8 cellular contexts compared by ENCODE assay signal in the genomic region with DNA sequence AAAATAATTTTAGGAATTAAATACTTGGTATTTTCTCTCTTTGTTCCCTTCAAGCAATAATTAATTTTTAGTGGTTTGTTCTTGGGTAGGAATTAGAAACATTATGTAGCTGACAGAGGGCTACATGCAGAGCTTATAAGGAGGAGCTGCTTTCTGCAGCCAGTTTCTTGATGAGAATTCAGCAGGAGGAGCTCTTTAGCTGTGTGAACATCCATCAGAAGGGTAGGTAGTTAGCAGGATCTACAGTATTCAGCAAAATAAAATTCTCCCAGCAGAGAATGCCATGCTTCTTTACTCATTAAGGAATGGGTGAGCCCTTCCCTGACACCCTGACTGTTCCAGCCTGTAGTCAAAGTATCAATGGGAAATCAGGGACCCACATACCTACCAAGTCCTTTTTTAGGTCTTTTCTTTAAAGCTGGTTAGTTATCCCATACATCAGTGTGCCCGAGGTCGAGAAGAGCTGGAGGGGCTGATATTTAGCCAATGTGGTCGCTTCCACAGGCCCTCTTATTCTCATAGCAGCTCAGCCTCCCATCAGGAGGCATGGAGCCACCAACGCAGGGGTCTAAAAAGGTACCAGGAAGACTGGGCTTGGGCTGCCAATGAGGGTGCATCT. TPM values are rescaled to one million over a fixed set of nuclear protein-coding genes. Genes with fewer than 3 reads are reported as not detected.
DNase-seq lines count a peak whose midpoint lies in the region; ATAC-seq, FAIRE-seq and TF ChIP-seq lines count a peak whose summit lies in the region.

No MANE protein-coding gene starts in this region.

- H4K20me1 ChIP-seq in GM12878 (ENCODE audit: control insufficient read depth, insufficient read depth), result no peaks in the 10 kb centered on the region

- no peaks in the 10 kb centered on the region for H3K79me1 ChIP-seq in mesenchymal stem cell (replicated peaks; ENCODE audit: low read length, poor library complexity, severe bottlenecking)

- peak; percentile 27; the same call in 1 of the 2 replicates for TF ChIP-seq RAD21 in GM12878 (IDR thresholded peaks at IDR 0.05; ENCODE audit: insufficient read depth, low read depth, low read length)

- CTCF ChIA-PET in GM12878 (lab: Yijun Ruan, JAX), result interaction anchor here (0.8 to 2.3 kb wide), 3 partner anchors 22 to 207 kb away, joined by 3 to 10 read pairs (median 4); no protein-coding TSS in a partner anchor

- no peak overlapping the region for H3K4ac ChIP-seq in mesenchymal stem cell (ENCODE audit: low read depth in 1 of 2, low read length in 2 of 2)

- H3K9me3 ChIP-seq in GM12878 (replicated peaks; ENCODE audit: control insufficient read depth, insufficient read depth, low read length) (no peaks in the 10 kb centered on the region), mesenchymal stem cell (ENCODE audit: control insufficient read depth, low read length) (no peaks in the 10 kb centered on the region)

- no peak overlapping the region for H2BK15ac ChIP-seq in mesenchymal stem cell (ENCODE audit: low read depth, poor library complexity, severe bottlenecking)

- no peak overlapping the region for H3K27ac ChIP-seq in GM12878 (ENCODE audit: control insufficient read depth, insufficient read depth)
- H3K27ac ChIP-seq in mesenchymal stem cell (ENCODE audit: low read length, poor library complexity, severe bottlenecking), result no peak overlapping the region

- no peak for FAIRE-seq in GM12878 (lab: Jason Lieb, UNC)

- H2BK12ac ChIP-seq in mesenchymal stem cell (ENCODE audit: low read length in 2 of 2), result no peak overlapping the region

- SMC1A ChIA-PET in GM12878 (lab: Charles Lee; ENCODE audit: uncharacterized antibody, unreplicated experiment), result interaction anchor here (0.9 to 1.3 kb wide), 4 partner anchors 12 to 336 kb away, joined by 3 to 4 read pairs (median 4); no protein-coding TSS in a partner anchor

- RAD21 ChIA-PET in GM12878 (lab: Charles Lee; ENCODE audit: unreplicated experiment), result interaction anchor here (0.9 to 1.5 kb wide), 2 partner anchors 207 to 209 kb away, joined by 3 to 5 read pairs; no protein-coding TSS in a partner anchor

- peak; percentile 69 for TF ChIP-seq CTCF in AG10803 (conservative IDR thresholded peaks at IDR 0.05; ENCODE audit: low read length)
- peak in 2 of 3 experiments; percentile 7 to 13; a peak in 2 of 6 replicates for TF ChIP-seq CTCF in GM12878 (IDR thresholded peaks at IDR 0.05 in 2 of 3, conservative IDR thresholded peaks at IDR 0.05 in 1 of 3; ENCODE audit: control insufficient read depth in 2 of 3, extremely low read depth in 1 of 3, insufficient read depth in 1 of 3, low read depth in 3 of 3, low read length in 3 of 3)

- intact Hi-C loops in GM12878 (cut with micrococcal nuclease; ENCODE audit: unreplicated experiment), result loop anchor here (10.0 kb wide), 1 partner anchor 1510 kb away; no protein-coding TSS in a partner anchor

- H2AFZ ChIP-seq in GM12878 (ENCODE audit: control insufficient read depth, low read depth, low read length) (no peak overlapping the region), mesenchymal stem cell (ENCODE audit: low read depth, low read length) (no peak overlapping the region)

- no peaks in the 10 kb centered on the region for H3K79me2 ChIP-seq in GM12878 (ENCODE audit: control insufficient read depth, insufficient read depth, low read length)

- no peak overlapping the region for H2BK120ac ChIP-seq in mesenchymal stem cell (ENCODE audit: low read depth, low read length)

- H3K4me2 ChIP-seq in GM12878 (ENCODE audit: control insufficient read depth, insufficient read depth) (no peak overlapping the region), mesenchymal stem cell (ENCODE audit: low read length, poor library complexity, severe bottlenecking) (no peak overlapping the region)

- POLR2A ChIA-PET in GM12878 (lab: Charles Lee), result no interaction called here

- no peak overlapping the region for H2BK5ac ChIP-seq in mesenchymal stem cell (ENCODE audit: low read depth, low read length, poor library complexity, severe bottlenecking)

- H3K4me1 ChIP-seq in GM12878 (ENCODE audit: control insufficient read depth, insufficient read depth, low read length) (no peaks in the 10 kb centered on the region), mesenchymal stem cell (ENCODE audit: control insufficient read depth, insufficient read depth, low read depth, low read length) (peaks cover 5% of the 10 kb centered on the region)

- H3K14ac ChIP-seq in mesenchymal stem cell (ENCODE audit: low read length in 2 of 2), result no peak overlapping the region

- in situ Hi-C loops in GM12878 (cut with MboI), result loop anchor here (25.0 kb wide), 1 partner anchor 963 kb away; no protein-coding TSS in a partner anchor

- ATAC-seq in GM12878 (no peak), GM18870 (IDR thresholded peaks at IDR 0.05; ENCODE audit: unreplicated experiment) (no peak)

- no peak overlapping the region for H3K23ac ChIP-seq in mesenchymal stem cell (ENCODE audit: low read length in 2 of 2)

- no peak overlapping the region for H4K8ac ChIP-seq in mesenchymal stem cell (ENCODE audit: low read length)

- TF ChIP-seq EP300 in GM12878 (IDR thresholded peaks at IDR 0.05; ENCODE audit: borderline replicate concordance in 1 of 2, control insufficient read depth in 1 of 2, low read depth in 2 of 2, low read length in 2 of 2), result no peak

- H3K4me3 ChIP-seq in AG10803 (ENCODE audit: low read length) (no peak overlapping the region), GM12878 (no peak overlapping the region), mesenchymal stem cell (ENCODE audit: insufficient read depth in 1 of 2, low read depth in 1 of 2, low read length in 2 of 2) (no peak overlapping the region)

- H3K9ac ChIP-seq in GM12878 (ENCODE audit: control insufficient read depth, insufficient read depth, low read length), result no peak overlapping the region
- no peak overlapping the region for H3K9ac ChIP-seq in mesenchymal stem cell (ENCODE audit: low read length)

- H4K91ac ChIP-seq in mesenchymal stem cell (ENCODE audit: low read length), result no peak overlapping the region

- DNase-seq in AG10803 (ENCODE audit: low read depth), result peak; percentile 70
- DNase-seq in HPDE6-E6E7 (ENCODE audit: extremely low spot score), result peak; percentile 15
- no peak for DNase-seq in GM12878 (ENCODE audit: low read depth, low spot score)
- peak; percentile 59 for DNase-seq in kidney glomerular epithelial cell (lab: John Stamatoyannopoulos, UW)
- no peak for DNase-seq in mesenchymal stem cell
- DNase-seq in T-helper 1 cell, result no peak
- DNase-seq in activated naive CD4-positive, alpha-beta T cell treated with Interleukin-2 at 50 U/mL for 16 hours, result no peak

- H2AK5ac ChIP-seq in mesenchymal stem cell (ENCODE audit: low read length, severe bottlenecking), result no peak overlapping the region

- H3K36me3 ChIP-seq in GM12878 (ENCODE audit: control insufficient read depth in 2 of 2, insufficient read depth in 2 of 2, low read length in 1 of 2), result no peaks in the 10 kb centered on the region
- H3K36me3 ChIP-seq in mesenchymal stem cell (ENCODE audit: control insufficient read depth in 1 of 2, insufficient read depth in 2 of 2, low read depth in 1 of 2, low read length in 2 of 2), result no peaks in the 10 kb centered on the region

- no peak for TF ChIP-seq POLR2A in GM12878 (IDR thresholded peaks at IDR 0.05; ENCODE audit: low read depth, low read length)

- 38% methylated on average over 4 of the region's 4 CpGs for WGBS in GM12878 (ENCODE audit: insufficient coverage, insufficient replicate concordance, low lambda C conversion rate, missing lambda C conversion rate)
- 81% methylated on average over 4 of the region's 4 CpGs for WGBS in mesenchymal stem cell

- no TSS peak for BruUV-seq in GM12878 (replicated peaks; lab: Mats Ljungman, UMichigan)

- no peak overlapping the region for H3K18ac ChIP-seq in mesenchymal stem cell (ENCODE audit: low read depth in 1 of 2, low read length in 2 of 2)

- H3K27me3 ChIP-seq in GM12878 (replicated peaks in 1 of 2; ENCODE audit: control insufficient read depth in 2 of 2, insufficient read depth in 2 of 2, low read length in 1 of 2) (no peaks in the 10 kb centered on the region; a peak in 1 of 4 replicates), mesenchymal stem cell (ENCODE audit: control insufficient read depth in 1 of 2, insufficient read depth in 1 of 2, low read length in 2 of 2) (no peaks in the 10 kb centered on the region)

TF ChIP-seq in GM12878, 131 proteins besides CTCF, POLR2A, EP300 and RAD21 (continues in another document):
- TF ChIP-seq MYB (IDR thresholded peaks at IDR 0.05; ENCODE audit: borderline replicate concordance, low read depth, low read length) (no peak), CBX3 (IDR thresholded peaks at IDR 0.05; ENCODE audit: borderline replicate concordance, low read depth) (no peak), RB1 (IDR thresholded peaks at IDR 0.05; ENCODE audit: borderline replicate concordance) (no peak), ZNF622 (IDR thresholded peaks at IDR 0.05) (no peak)
- TF ChIP-seq, protein P1, sequence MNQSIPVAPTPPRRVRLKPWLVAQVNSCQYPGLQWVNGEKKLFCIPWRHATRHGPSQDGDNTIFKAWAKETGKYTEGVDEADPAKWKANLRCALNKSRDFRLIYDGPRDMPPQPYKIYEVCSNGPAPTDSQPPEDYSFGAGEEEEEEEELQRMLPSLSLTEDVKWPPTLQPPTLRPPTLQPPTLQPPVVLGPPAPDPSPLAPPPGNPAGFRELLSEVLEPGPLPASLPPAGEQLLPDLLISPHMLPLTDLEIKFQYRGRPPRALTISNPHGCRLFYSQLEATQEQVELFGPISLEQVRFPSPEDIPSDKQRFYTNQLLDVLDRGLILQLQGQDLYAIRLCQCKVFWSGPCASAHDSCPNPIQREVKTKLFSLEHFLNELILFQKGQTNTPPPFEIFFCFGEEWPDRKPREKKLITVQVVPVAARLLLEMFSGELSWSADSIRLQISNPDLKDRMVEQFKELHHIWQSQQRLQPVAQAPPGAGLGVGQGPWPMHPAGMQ (IDR thresholded peaks at IDR 0.05; ENCODE audit: borderline replicate concordance), result no peak

RNA-seq across cellular contexts. Expression of a gene that starts 54.0 kb away (rescaled TPM):
- not detected in 2 replicates for total RNA-seq in GM12878 (2013; cell fraction: nucleolus; rRNA removed)
- total RNA-seq in GM12878 (2014; rRNA removed) (not detected in 2 replicates), GM12878 (2014; rRNA removed; fragmentation: Illumina TruSeq; extraction: Trizol) (not detected in 2 replicates), GM12878 (2021) (not detected in 2 replicates)
- polyA plus RNA-seq in GM12878 (2011; ENCODE audit: low read depth), result 0.30 TPM
- polyA plus RNA-seq in GM12878 (2011; rRNA removed) (not detected in 2 replicates), GM12878 (2014; fragmentation: Illumina TruSeq; extraction: Trizol) (not detected in 2 replicates), GM12878 (2014; fragmentation: Nextera tagmentation; extraction: Ambion mirVana) (under 1 TPM; 0.11 to 0.34 TPM), GM12878 (2014; rRNA removed) (not detected in 2 replicates), GM12878 (2016; fragmentation: Nextera tagmentation; extraction: Ambion mirVana) (under 1 TPM; 0.52 to 0.69 TPM)
- polyA plus RNA-seq in GM12878 (2011; cell fraction: cytosol; rRNA removed), result not detected in 2 replicates
- polyA plus RNA-seq in GM12878 (2011; cell fraction: nucleus; rRNA removed), result not detected in 2 replicates
- polyA plus RNA-seq in GM12878 (2012), result 0.20 and 0.57 TPM in 2 replicates
- not detected in 2 replicates for polyA minus RNA-seq in GM12878 (2011; rRNA and poly(A)+ RNA removed)
- polyA minus RNA-seq in GM12878 (2011; cell fraction: cytosol; rRNA and poly(A)+ RNA removed), result not detected in 2 replicates
- not detected in 2 replicates for polyA minus RNA-seq in GM12878 (2011; cell fraction: nucleus; rRNA and poly(A)+ RNA removed)
- polyA plus RNA-seq in mesenchymal stem cell (2013, experiment 1 of 2), result 0.03 TPM
- 0.08 TPM for polyA plus RNA-seq in mesenchymal stem cell (2013, experiment 2 of 2)

Comparison
In these comparisons a context has a peak if more than half of its experiments do, and no peak if none do; other contexts are left out.
1. DNase-seq: peak in AG10803 (single experiment), HPDE6-E6E7 (single experiment) and kidney glomerular epithelial cell (single experiment); none in GM12878 (single experiment), mesenchymal stem cell (single experiment), T-helper 1 cell (0 of 5) and activated naive CD4-positive, alpha-beta T cell treated with Interleukin-2 at 50 U/mL for 16 hours (single experiment).